28 cellular contexts compared by ENCODE assay signal in the genomic region with DNA sequence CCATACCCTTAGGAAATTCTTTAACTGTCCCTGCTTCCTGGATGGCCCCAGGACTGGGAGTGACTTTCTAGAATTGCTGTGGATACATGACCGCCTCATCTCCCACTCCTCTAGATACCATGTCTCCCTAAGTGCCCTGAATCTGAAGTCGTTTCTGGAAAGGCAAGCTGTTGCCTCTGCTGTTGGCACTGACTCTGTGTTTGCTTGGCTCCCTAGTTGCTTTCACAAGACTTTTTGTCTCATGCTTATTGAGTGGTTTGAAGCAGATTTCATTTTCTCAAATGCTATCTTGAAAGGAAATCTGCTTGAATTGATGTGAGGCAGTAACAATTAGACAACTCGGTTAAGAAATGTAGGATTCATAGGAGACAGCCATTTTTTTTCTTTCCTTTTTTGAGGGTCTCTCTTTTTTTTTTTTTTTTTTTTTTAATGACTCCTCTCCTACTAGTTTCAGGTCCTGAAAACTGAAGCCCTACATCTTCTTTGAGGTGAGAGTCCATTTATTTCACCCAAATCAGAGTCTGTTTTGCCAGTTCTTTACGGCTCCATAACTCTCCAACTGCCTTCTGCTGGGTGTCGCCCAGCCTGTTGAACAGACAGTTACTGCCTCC.
DNase-seq lines count a peak whose midpoint lies in the region; ATAC-seq and TF ChIP-seq lines count a peak whose summit lies in the region.
"Had no signal": no experiment of that assay in that cellular context is flagged by ENCODE, and none has a peak within 500 bp of the region (broad histone marks: within the 10 kb centered on the region; RNA-seq: fewer than 3 reads in every experiment).

No MANE protein-coding gene starts in this region.

- no peaks in the 10 kb centered on the region for H3K9me3 ChIP-seq in lower lobe of right lung
- no peaks in the 10 kb centered on the region for H3K9me3 ChIP-seq in smooth muscle cell (replicated peaks; ENCODE audit: low read depth)
- H3K9me3 ChIP-seq in ovary: no peaks in the 10 kb centered on the region
- no peaks in the 10 kb centered on the region for H3K9me3 ChIP-seq in effector memory CD4-positive, alpha-beta T cell (ENCODE audit: control insufficient read depth, low read length)
- H3K9me3 ChIP-seq: esophagus muscularis mucosa, gastroesophageal sphincter, neutrophil, Peyer's patch, right lobe of liver had no signal

- TF ChIP-seq EP300 in ovary (IDR thresholded peaks at IDR 0.05): no peak

- H3K4me3 ChIP-seq in lower lobe of right lung: no peak overlapping the region
- H3K4me3 ChIP-seq in smooth muscle cell: no peak overlapping the region
- no peak overlapping the region for H3K4me3 ChIP-seq in ovary
- no peak overlapping the region for H3K4me3 ChIP-seq in effector memory CD4-positive, alpha-beta T cell (ENCODE audit: insufficient read depth, low read depth, low read length, poor library complexity, severe bottlenecking)
- H3K4me3 ChIP-seq: esophagus muscularis mucosa, gastroesophageal sphincter, Peyer's patch, right lobe of liver had no signal

- H3K9ac ChIP-seq in smooth muscle cell (ENCODE audit: low read depth): no peak overlapping the region

- peaks cover 17% of the 10 kb centered on the region for H3K4me1 ChIP-seq in lower lobe of right lung
- H3K4me1 ChIP-seq in smooth muscle cell (ENCODE audit: low read depth): peaks cover 3% of the 10 kb centered on the region
- H3K4me1 ChIP-seq in ovary (ENCODE audit: insufficient read depth): peaks cover 11% of the 10 kb centered on the region
- no peaks in the 10 kb centered on the region for H3K4me1 ChIP-seq in effector memory CD4-positive, alpha-beta T cell (ENCODE audit: control insufficient read depth, insufficient read depth, low read length, poor library complexity, severe bottlenecking)
- H3K4me1 ChIP-seq: Peyer's patch, right lobe of liver had no signal

- H3K27ac ChIP-seq in lower lobe of right lung: peak overlapping the region; percentile 13
- peak overlapping the region; percentile 35 for H3K27ac ChIP-seq in smooth muscle cell (ENCODE audit: low read depth)
- H3K27ac ChIP-seq in ovary: no peak overlapping the region
- H3K27ac ChIP-seq in effector memory CD4-positive, alpha-beta T cell (ENCODE audit: insufficient read depth, low read length, poor library complexity, severe bottlenecking): no peak overlapping the region
- H3K27ac ChIP-seq: esophagus muscularis mucosa, gastroesophageal sphincter, neutrophil, Peyer's patch, right lobe of liver had no signal

- H3F3A ChIP-seq in smooth muscle cell (ENCODE audit: low read depth): peaks cover 30% of the 10 kb centered on the region

- H2AFZ ChIP-seq in smooth muscle cell (ENCODE audit: low read depth): no peak overlapping the region

- H3K36me3 ChIP-seq in lower lobe of right lung (no peaks in the 10 kb centered on the region), smooth muscle cell (ENCODE audit: low read depth) (no peaks in the 10 kb centered on the region), ovary (no peaks in the 10 kb centered on the region)
- no peaks in the 10 kb centered on the region for H3K36me3 ChIP-seq in effector memory CD4-positive, alpha-beta T cell (ENCODE audit: control insufficient read depth, insufficient read depth, low read length)
- H3K36me3 ChIP-seq: esophagus muscularis mucosa, gastroesophageal sphincter, neutrophil, Peyer's patch, right lobe of liver had no signal

- no peak for TF ChIP-seq CTCF in lower lobe of right lung (IDR thresholded peaks at IDR 0.05)
- no peak for TF ChIP-seq CTCF in smooth muscle cell (IDR thresholded peaks at IDR 0.05; ENCODE audit: borderline replicate concordance, insufficient read depth, poor library complexity, severe bottlenecking)
- no peak for TF ChIP-seq CTCF in ovary (IDR thresholded peaks at IDR 0.05)

- DNase-seq in Ammon's horn (ENCODE audit: low spot score) (peak; percentile 21), amniotic epithelial cell (ENCODE audit: low read depth) (peak; percentile 13), lower lobe of right lung (no peak), smooth muscle cell (lab: John Stamatoyannopoulos, UW; ENCODE audit: unreplicated experiment) (no peak), NCI-H2171 (lab: John Stamatoyannopoulos, UW) (no peak), ovary (no peak)
- no peak for DNase-seq in effector memory CD4-positive, alpha-beta T cell
- DNase-seq: activated CD4-positive, alpha-beta memory T cell treated with anti-CD3 and anti-CD28 coated beads for 36 hours; activated T-cell treated with anti-CD3 and anti-CD28 coated beads, Interleukin-2, amount 50 U/mL, for 72 hours; CD4-positive, alpha-beta T cell; hippocampal formation; IMR-90; left cardiac atrium; mesendoderm; MV-4-11; NCI-H1436 treated with DMSO at 0.1 percent for 48 hours; NCI-H345; NCI-H774; Peyer's patch; right lobe of liver; SHP77; stimulated activated CD4-positive, alpha-beta T cell treated with anti-CD3 and anti-CD28 coated beads, Interleukin-4, amount 100 ng/mL, for 24 hours; T-helper 2 cell had no signal

- intact Hi-C loops in lower lobe of right lung (cut with DNase I): no loop called here
- intact Hi-C loops in ovary (cut with DNase I): loop anchor here in 1 of 4 donors (5.0 kb wide), 1 partner anchor 638 kb away; no protein-coding TSS in a partner anchor

- no peaks in the 10 kb centered on the region for H4K20me1 ChIP-seq in smooth muscle cell (ENCODE audit: low read depth)

- H3K27me3 ChIP-seq in lower lobe of right lung (ENCODE audit: low read depth): no peaks in the 10 kb centered on the region
- no peaks in the 10 kb centered on the region for H3K27me3 ChIP-seq in smooth muscle cell (ENCODE audit: low read depth)
- no peaks in the 10 kb centered on the region for H3K27me3 ChIP-seq in ovary
- peaks cover 3% of the 10 kb centered on the region for H3K27me3 ChIP-seq in effector memory CD4-positive, alpha-beta T cell (replicated peaks; ENCODE audit: control insufficient read depth, insufficient read depth, low read length, poor library complexity, severe bottlenecking)
- H3K27me3 ChIP-seq: esophagus muscularis mucosa, gastroesophageal sphincter, Peyer's patch, right lobe of liver had no signal

- no peak for TF ChIP-seq POLR2A in ovary (IDR thresholded peaks at IDR 0.05)

- no peak overlapping the region for H3K4me2 ChIP-seq in smooth muscle cell

- 76% methylated on average over 5 of the region's 5 CpGs for WGBS in smooth muscle cell (ENCODE audit: low lambda C conversion rate)
- 71 to 75% (median 73%) methylated on average over 5 of the region's 5 CpGs for WGBS in ovary, 3 donors

- H3K79me2 ChIP-seq in smooth muscle cell (ENCODE audit: low read depth): peaks cover 26% of the 10 kb centered on the region

- no peak for ATAC-seq in lower lobe of right lung
- no peak for ATAC-seq in HG02981 (IDR thresholded peaks at IDR 0.05; ENCODE audit: unreplicated experiment)
- ATAC-seq: activated CD4-positive, CD25-positive, alpha-beta regulatory T cell treated with anti-CD3 and anti-CD28 coated beads, Interleukin-2, amount 50 U/mL, for 24 hours; activated T-cell treated with anti-CD3 and anti-CD28 coated beads, Interleukin-2, amount 50 U/mL, for 72 hours; gastroesophageal sphincter; left cardiac atrium had no signal

Comparison
In these comparisons a context has a peak if more than half of its experiments do, and no peak if none do; other contexts are left out.
1. DNase-seq: peak in Ammon's horn (single experiment) and amniotic epithelial cell (single experiment); none in lower lobe of right lung (single experiment), smooth muscle cell (single experiment), NCI-H2171 (single experiment), ovary (0 of 5) and effector memory CD4-positive, alpha-beta T cell (0 of 3).
2. H3K27ac ChIP-seq: peak in lower lobe of right lung (single experiment) and smooth muscle cell (single experiment); none in ovary (0 of 2) and effector memory CD4-positive, alpha-beta T cell (single experiment).